ENCODE assay signal across 8 cellular contexts in genomic region chr22:20507253-20508066, GRCh38. TPM values are rescaled to one million over a fixed set of nuclear protein-coding genes. Genes with fewer than 3 reads are reported as not detected.
DNase-seq lines count a peak whose midpoint lies in the region; ATAC-seq and TF ChIP-seq lines count a peak whose summit lies in the region.

MED15 (plus strand) TSS chr22:20507610; CDS start chr22:20507679, 69 bp downstream.

- H3K9ac ChIP-seq in SK-N-SH = peak within 1 kb of the TSS; percentile 98

- H4K20me1 ChIP-seq in SK-N-SH (ENCODE audit: insufficient read depth) = peaks cover 28% of the 10 kb centered on the region

- H3K4me3 ChIP-seq in SK-N-SH (ENCODE audit: low read depth in 2 of 2, low read length in 1 of 2) (peak within 1 kb of the TSS; percentile 67 to 78), testis (peak within 1 kb of the TSS; percentile 79 to 99)

- no peak for TF ChIP-seq EP300 in SK-N-SH (IDR thresholded peaks at IDR 0.05; ENCODE audit: borderline replicate concordance in 1 of 2, low read depth in 1 of 2, low read length in 1 of 2)

- H3K79me2 ChIP-seq in SK-N-SH (ENCODE audit: insufficient read depth) = peaks cover 55% of the 10 kb centered on the region

- H3F3A ChIP-seq in SK-N-SH (replicated peaks; ENCODE audit: insufficient read depth) = peaks cover 23% of the 10 kb centered on the region

- TF ChIP-seq RAD21 in SK-N-SH (IDR thresholded peaks at IDR 0.05; ENCODE audit: low read length) = no peak

- POLR2A ChIA-PET in SK-N-SH (lab: Yijun Ruan, JAX) = interaction anchor here (0.9 to 1.0 kb wide), 2 partner anchors 11 to 30 kb away, joined by 3 to 4 read pairs; no protein-coding TSS in a partner anchor

- peak; percentile 76 for ATAC-seq in omental fat pad (ENCODE audit: low FRiP score)

- H3K27me3 ChIP-seq in SK-N-SH (ENCODE audit: insufficient read depth) = no peaks in the 10 kb centered on the region
- no peaks in the 10 kb centered on the region for H3K27me3 ChIP-seq in testis

- DNase-seq in GDM1 (lab: John Stamatoyannopoulos, UW) = peak; percentile 80
- DNase-seq in HCEC 1CT = peak; percentile 88
- peak; percentile 87 for DNase-seq in MV-4-11 (lab: John Stamatoyannopoulos, UW)
- DNase-seq in SK-N-SH = peak; percentile 90
- peak; percentile 88 for DNase-seq in activated naive CD4-positive, alpha-beta T cell treated with anti-CD3 and anti-CD28 coated beads, Interleukin-2, amount 50 U/mL, for 16 hours
- peak; percentile 90 for DNase-seq in glomerular visceral epithelial cell (ENCODE audit: extremely low spot score)
- peak; percentile 72 for DNase-seq in omental fat pad (ENCODE audit: low spot score)
- peak; percentile 94 for DNase-seq in testis

- no peak for TF ChIP-seq POLR2A in testis (IDR thresholded peaks at IDR 0.05)

- CTCF ChIA-PET in SK-N-SH (lab: Yijun Ruan, JAX) = interaction anchor here (0.9 to 2.8 kb wide), 6 partner anchors 10 to 76 kb away, joined by 3 to 11 read pairs (median 5); no protein-coding TSS in a partner anchor

- H3K9me3 ChIP-seq in SK-N-SH = no peaks in the 10 kb centered on the region
- no peaks in the 10 kb centered on the region for H3K9me3 ChIP-seq in testis

- WGBS in SK-N-SH (ENCODE audit: low lambda C conversion rate) = 2% methylated on average over 11 of the region's 58 CpGs
- 0 to 1% methylated on average over 12 to 50 of the region's 58 CpGs for WGBS in testis, 2 donors

- H3K9me2 ChIP-seq in SK-N-SH = no peaks in the 10 kb centered on the region

- intact Hi-C loops in testis (cut with DNase I; ENCODE audit: low total_unique reads) = no loop called here

- H3K4me1 ChIP-seq in SK-N-SH (ENCODE audit: control insufficient read depth in 1 of 2, insufficient read depth in 2 of 2, low read depth in 1 of 2, low read length in 1 of 2) (peaks cover 22 to 34% of the 10 kb centered on the region in 2 experiments; a peak in 3 of 4 replicates), testis (peaks cover 24% of the 10 kb centered on the region)

- peak within 1 kb of the TSS; percentile 99 for H3K4me2 ChIP-seq in SK-N-SH

- peak within 1 kb of the TSS; percentile 91 for H2AFZ ChIP-seq in SK-N-SH (ENCODE audit: low read depth)

- TF ChIP-seq CTCF in SK-N-SH (IDR thresholded peaks at IDR 0.05) (no peak), omental fat pad (IDR thresholded peaks at IDR 0.05) (no peak), testis (IDR thresholded peaks at IDR 0.05) (no peak)

- H3K27ac ChIP-seq in SK-N-SH (ENCODE audit: low read depth in 2 of 2, low read length in 1 of 2) (peak within 1 kb of the TSS; percentile 87 to 96), testis (peak within 1 kb of the TSS; percentile 83 to 90)

- H3K36me3 ChIP-seq in SK-N-SH (replicated peaks in 1 of 2; ENCODE audit: control insufficient read depth in 1 of 2, insufficient read depth in 2 of 2, low read length in 1 of 2) (peaks cover 2 to 8% of the 10 kb centered on the region in 2 experiments), testis (ENCODE audit: low read depth, missing control alignments) (no peaks in the 10 kb centered on the region)

TF ChIP-seq in SK-N-SH, 30 proteins besides CTCF, POLR2A, EP300 and RAD21:
- peak; percentile 39; the same call in 1 of the 2 replicates for TF ChIP-seq JUND (IDR thresholded peaks at IDR 0.05)
- peak; percentile 19; the same call in 1 of the 2 replicates for TF ChIP-seq TCF12 (IDR thresholded peaks at IDR 0.05)
- peak; percentile 99 for TF ChIP-seq GABPA (IDR thresholded peaks at IDR 0.05; ENCODE audit: low read depth)
- no peak for TF ChIP-seq SMC3 (IDR thresholded peaks at IDR 0.05; ENCODE audit: low read depth, low read length)
- TF ChIP-seq YY1 (IDR thresholded peaks at IDR 0.05; ENCODE audit: low read depth) = peak; percentile 57; the same call in 1 of the 2 replicates
- TF ChIP-seq TAF1 (IDR thresholded peaks at IDR 0.05; ENCODE audit: borderline replicate concordance, low read depth, low read length) = peak; percentile 85
- TF ChIP-seq FOSL2 (IDR thresholded peaks at IDR 0.05; ENCODE audit: borderline replicate concordance, low read depth) = peak; percentile 31; the same call in 1 of the 2 replicates
- TF ChIP-seq EZH2phosphoT487 (IDR thresholded peaks at IDR 0.05; ENCODE audit: borderline replicate concordance, low read depth) = no peak
- no peak for TF ChIP-seq USF1 (IDR thresholded peaks at IDR 0.05; ENCODE audit: borderline replicate concordance, low read depth)
- peak; percentile 61; the same call in 1 of the 2 replicates for TF ChIP-seq MXI1 (IDR thresholded peaks at IDR 0.05; ENCODE audit: low read depth, low read length)
- peak; percentile 52; the same call in 1 of the 2 replicates for TF ChIP-seq FOXJ3 (CRISPR knock-in tag; IDR thresholded peaks at IDR 0.05)
- no peak for TF ChIP-seq RFX5 (IDR thresholded peaks at IDR 0.05; ENCODE audit: low read length)
- TF ChIP-seq CHD2 (IDR thresholded peaks at IDR 0.05; ENCODE audit: low read length, partially characterized antibody) = peak; percentile 96
- TF ChIP-seq MAX (IDR thresholded peaks at IDR 0.05; ENCODE audit: low read depth) = peak; percentile 63
- peak; percentile 99 for TF ChIP-seq ELF1 (IDR thresholded peaks at IDR 0.05)
- peak; percentile 87 for TF ChIP-seq POLR2AphosphoS5 (IDR thresholded peaks at IDR 0.05; ENCODE audit: low read depth, low read length)
TF ChIP-seq in SK-N-SH: peak in this region for 12.

RNA-seq across cellular contexts. Expression of gene MED15, which starts in this region (rescaled TPM):
- 36.0 and 45.1 TPM in 2 replicates for polyA plus RNA-seq in SK-N-SH (2012; rRNA removed)
- 20.6 and 30.1 TPM in 2 replicates for polyA plus RNA-seq in SK-N-SH (2012; cell fraction: cytosol; rRNA removed)
- polyA plus RNA-seq in SK-N-SH (2012; cell fraction: nucleus; rRNA removed) = 186 and 205 TPM in 2 replicates
- total RNA-seq in omental fat pad = 10 to 100 TPM; 36.5 to 90.5 (median 57.2) TPM
- total RNA-seq in testis = 100 to 1,000 TPM in 1 of 2 donors, 10 to 100 TPM in 1; 81.6 to 101 TPM
- polyA plus RNA-seq in testis (ENCODE audit: insufficient read depth, low read depth, low replicate concordance) = 71.0 TPM

Comparison
In these comparisons a context has a peak if more than half of its experiments do, and no peak if none do; other contexts are left out.
1. Peak in every context shown above with its lines: DNase-seq, ATAC-seq, H3K4me3 ChIP-seq and H3K27ac ChIP-seq.